11 cellular contexts compared by ENCODE assay signal in genomic region chr13:47215741-47216140, GRCh38.
A peak's percentile ranks its signal among the peaks of the same experiment; 100 is the strongest.
DNase-seq lines count a peak whose midpoint lies in the region; ATAC-seq and TF ChIP-seq lines count a peak whose summit lies in the region.
"Had no signal": no experiment of that assay in that cellular context is flagged by ENCODE, and none has a peak within 500 bp of the region (broad histone marks: within the 10 kb centered on the region; RNA-seq: fewer than 3 reads in every experiment).

No MANE protein-coding gene starts in this region.

- WGBS in SK-N-SH (ENCODE audit: low lambda C conversion rate): 3% methylated on average over 2 of the region's 2 CpGs
- 52 to 80% (median 71%) methylated on average over 2 of the region's 2 CpGs for WGBS in psoas muscle, 3 donors

- POLR2A ChIA-PET in SK-N-SH (lab: Yijun Ruan, JAX): no interaction called here

- no peaks in the 10 kb centered on the region for H3K79me2 ChIP-seq in SK-N-SH (ENCODE audit: insufficient read depth)

- intact Hi-C loops in mucosa of descending colon (cut with DNase I, micrococcal nuclease): no loop called here
- intact Hi-C loops in psoas muscle (cut with DNase I): no loop called here

- no peak for ATAC-seq in mucosa of descending colon
- ATAC-seq in psoas muscle: no peak

- H4K20me1 ChIP-seq in SK-N-SH (ENCODE audit: insufficient read depth): no peaks in the 10 kb centered on the region

- H3K9me2 ChIP-seq in SK-N-SH: no peaks in the 10 kb centered on the region

- peak; percentile 54 for DNase-seq in H4 (ENCODE audit: low spot score)
- DNase-seq in SK-N-SH: no peak
- peak; percentile 88 for DNase-seq in fibroblast of peridontal ligament (ENCODE audit: extremely low read depth)
- DNase-seq in skeletal muscle cell (ENCODE audit: low read depth): peak; percentile 87
- DNase-seq in HT-29 (ENCODE audit: low spot score): no peak
- no peak for DNase-seq in SHP77 treated with DMSO at 0.1 percent for 48 hours (lab: John Stamatoyannopoulos, UW)
- DNase-seq in mucosa of descending colon: no peak
- DNase-seq in psoas muscle: no peak
- DNase-seq: activated CD4-positive, alpha-beta T cell treated with anti-CD3 and anti-CD28 coated beads, Interleukin-2, amount 50 U/mL, for 4 hours; effector memory CD4-positive, alpha-beta T cell; Kasumi-1 had no signal

- peaks cover 0 to 5% of the 10 kb centered on the region in 2 experiments; a peak in 2 of 4 replicates for H3K4me1 ChIP-seq in SK-N-SH (ENCODE audit: control insufficient read depth in 1 of 2, insufficient read depth in 2 of 2, low read depth in 1 of 2, low read length in 1 of 2)
- no peaks in the 10 kb centered on the region for H3K4me1 ChIP-seq in mucosa of descending colon (ENCODE audit: low read depth)
- H3K4me1 ChIP-seq in psoas muscle: no peaks in the 10 kb centered on the region

- H3K27me3 ChIP-seq in SK-N-SH (ENCODE audit: insufficient read depth) (no peaks in the 10 kb centered on the region), psoas muscle (ENCODE audit: insufficient read depth in 3 of 3, low read length in 2 of 3) (peaks cover 0 to 3% (median 0%) of the 10 kb centered on the region in 3 donors)

- CTCF ChIA-PET in SK-N-SH (lab: Yijun Ruan, JAX): no interaction called here

- H3K9me3 ChIP-seq in SK-N-SH (no peaks in the 10 kb centered on the region), mucosa of descending colon (peaks cover 3% of the 10 kb centered on the region), psoas muscle (no peaks in the 10 kb centered on the region)

- TF ChIP-seq CTCF in SK-N-SH (IDR thresholded peaks at IDR 0.05) (no peak), mucosa of descending colon (IDR thresholded peaks at IDR 0.05) (no peak), psoas muscle (IDR thresholded peaks at IDR 0.05) (no peak)

- H2AFZ ChIP-seq in SK-N-SH (ENCODE audit: low read depth): peak overlapping the region; percentile 53

- peak in 1 of 2 experiments; percentile 88; a peak in 2 of 4 replicates for TF ChIP-seq EP300 in SK-N-SH (IDR thresholded peaks at IDR 0.05; ENCODE audit: borderline replicate concordance in 1 of 2, low read depth in 1 of 2, low read length in 1 of 2)

- peak overlapping the region; percentile 31; the same call in 1 of the 2 replicates for H3K9ac ChIP-seq in SK-N-SH

- H3K4me3 ChIP-seq in SK-N-SH (ENCODE audit: low read depth in 2 of 2, low read length in 1 of 2) (no peak overlapping the region), skeletal muscle cell (ENCODE audit: low read depth, low read length) (no peak overlapping the region), mucosa of descending colon (no peak overlapping the region), psoas muscle (no peak overlapping the region)

- H3K4me2 ChIP-seq in SK-N-SH: peak overlapping the region; percentile 59; the same call in 1 of the 2 replicates

- TF ChIP-seq RAD21 in SK-N-SH (IDR thresholded peaks at IDR 0.05; ENCODE audit: low read length): no peak

- H3K27ac ChIP-seq in SK-N-SH (ENCODE audit: low read depth in 2 of 2, low read length in 1 of 2): peak overlapping the region; percentile 62 to 75; a peak in 3 of 4 replicates
- no peak overlapping the region for H3K27ac ChIP-seq in psoas muscle

- peaks cover 20% of the 10 kb centered on the region for H3F3A ChIP-seq in SK-N-SH (replicated peaks; ENCODE audit: insufficient read depth)

- H3K36me3 ChIP-seq in SK-N-SH (replicated peaks in 1 of 2; ENCODE audit: control insufficient read depth in 1 of 2, insufficient read depth in 2 of 2, low read length in 1 of 2) (no peaks in the 10 kb centered on the region), mucosa of descending colon (ENCODE audit: low read depth) (no peaks in the 10 kb centered on the region), psoas muscle (ENCODE audit: insufficient read depth in 1 of 2, low read depth in 1 of 2) (no peaks in the 10 kb centered on the region)

TF ChIP-seq in SK-N-SH, 30 proteins besides CTCF, POLR2A, EP300 and RAD21:
- TF ChIP-seq RFX5 (IDR thresholded peaks at IDR 0.05; ENCODE audit: low read length) (no peak), PBX3 (IDR thresholded peaks at IDR 0.05) (peak; percentile 57), NFIC (IDR thresholded peaks at IDR 0.05; ENCODE audit: borderline replicate concordance) (peak; percentile 75; the same call in 1 of the 2 replicates), TCF12 (IDR thresholded peaks at IDR 0.05) (peak; percentile 93), FOSL2 (IDR thresholded peaks at IDR 0.05; ENCODE audit: borderline replicate concordance, low read depth) (peak; percentile 79), REST (IDR thresholded peaks at IDR 0.05; ENCODE audit: low read depth, low read length) (no peak), MAX (IDR thresholded peaks at IDR 0.05; ENCODE audit: low read depth) (peak; percentile 38; the same call in 1 of the 2 replicates), CHD2 (IDR thresholded peaks at IDR 0.05; ENCODE audit: low read length, partially characterized antibody) (no peak), JUND (IDR thresholded peaks at IDR 0.05) (peak; percentile 90), TEAD4 (IDR thresholded peaks at IDR 0.05; ENCODE audit: borderline replicate concordance, insufficient read depth) (peak; percentile 77)

Comparison
In these comparisons a context has a peak if more than half of its experiments do, and no peak if none do; other contexts are left out.
1. DNase-seq: peak in H4 (single experiment), fibroblast of peridontal ligament (single experiment) and skeletal muscle cell (single experiment); none in SK-N-SH (single experiment), HT-29 (single experiment), SHP77 treated with DMSO at 0.1 percent for 48 hours (single experiment), mucosa of descending colon (0 of 3) and psoas muscle (0 of 2).